8 cellular contexts compared by ENCODE assay signal in the genomic region with DNA sequence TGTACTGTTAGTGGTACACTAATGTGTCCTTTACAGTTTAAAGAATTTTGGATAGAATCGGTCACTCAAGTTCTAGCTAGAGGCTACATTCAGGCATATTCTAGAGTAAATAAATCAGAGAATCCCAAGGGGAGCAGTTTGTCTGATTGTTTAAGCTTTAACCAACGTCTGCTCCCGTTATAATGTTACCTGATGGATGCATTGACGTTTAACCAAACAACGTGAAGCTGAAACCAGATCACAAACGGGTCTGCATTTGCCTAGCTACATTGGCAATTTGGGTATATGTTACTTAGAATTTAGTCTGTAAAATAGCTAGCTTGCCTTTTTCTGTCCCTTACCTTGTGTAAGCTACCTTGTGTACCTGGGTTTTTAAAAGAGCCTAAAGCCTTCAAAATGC. TPM values are rescaled to one million over a fixed set of nuclear protein-coding genes. Genes with fewer than 3 reads are reported as not detected.
DNase-seq lines count a peak whose midpoint lies in the region; ATAC-seq, FAIRE-seq and TF ChIP-seq lines count a peak whose summit lies in the region.

No MANE protein-coding gene starts in this region.

- no peaks in the 10 kb centered on the region for H3K27me3 ChIP-seq in BLaER1 treated with 17β-estradiol and CSF1 and Interleukin-3, amounts not matched to agents 10 nM and 100 nM
- H3K27me3 ChIP-seq in HUES64 (ENCODE audit: insufficient read depth, low read length): peaks cover 5% of the 10 kb centered on the region; the same call in 1 of the 2 replicates

- peak overlapping the region; percentile 95 to 98 (median 96) for H3K9ac ChIP-seq in BLaER1 treated with 17β-estradiol and CSF1 and Interleukin-3, amounts not matched to agents 10 nM and 100 nM
- H3K9ac ChIP-seq in HUES64 (ENCODE audit: low read depth, low read length): no peak overlapping the region

- H3K36me3 Mint-ChIP-seq in brain (peaks cover 45% of the 10 kb centered on the region), naive B cell (peaks cover 11 to 17% of the 10 kb centered on the region in 2 donors)

- peak overlapping the region; percentile 87 to 95 (median 89) for H3K4me3 Mint-ChIP-seq in brain
- H3K4me3 Mint-ChIP-seq in naive B cell: peak overlapping the region; percentile 83 to 96 (median 92)

- H4K20me1 ChIP-seq in BLaER1 treated with 17β-estradiol and CSF1 and Interleukin-3, amounts not matched to agents 10 nM and 100 nM: no peaks in the 10 kb centered on the region; a peak in 2 of 22 replicates

- DNase-seq in naive B cell: no peak
- DNase-seq in DMS153 treated with DMSO at 0.1 percent for 48 hours (lab: John Stamatoyannopoulos, UW; ENCODE audit: unreplicated experiment): no peak
- DNase-seq in caudate nucleus (lab: John Stamatoyannopoulos, UW): no peak
- DNase-seq in frontal cortex (ENCODE audit: low spot score in 2 of 2): no peak

- peaks cover 20% of the 10 kb centered on the region for H3K4me1 Mint-ChIP-seq in brain
- peaks cover 35 to 42% (median 38%) of the 10 kb centered on the region in 3 donors for H3K4me1 Mint-ChIP-seq in naive B cell

- peaks cover 0 to 33% (median 22%) of the 10 kb centered on the region in 11 experiments; a peak in 20 of 22 replicates for H3K36me3 ChIP-seq in BLaER1 treated with 17β-estradiol and CSF1 and Interleukin-3, amounts not matched to agents 10 nM and 100 nM
- no peaks in the 10 kb centered on the region for H3K36me3 ChIP-seq in HUES64 (ENCODE audit: insufficient read depth, low read length)

- H3K9me3 Mint-ChIP-seq in brain: peaks cover 28 to 62% (median 41%) of the 10 kb centered on the region in 5 experiments
- H3K9me3 Mint-ChIP-seq in naive B cell: peaks cover 2 to 18% (median 10%) of the 10 kb centered on the region in 7 donors

- H3K4me1 ChIP-seq in BLaER1 treated with 17β-estradiol and CSF1 and Interleukin-3, amounts not matched to agents 10 nM and 100 nM: peaks cover 26 to 45% (median 35%) of the 10 kb centered on the region in 10 experiments
- no peaks in the 10 kb centered on the region for H3K4me1 ChIP-seq in HUES64 (ENCODE audit: insufficient read depth, low read length)

- peak overlapping the region; percentile 92 to 100 (median 96) for H3K4me3 ChIP-seq in BLaER1 treated with 17β-estradiol and CSF1 and Interleukin-3, amounts not matched to agents 10 nM and 100 nM
- peak overlapping the region; percentile 99 for H3K4me3 ChIP-seq in HUES64 (ENCODE audit: low read length)

- FAIRE-seq in frontal cortex (lab: Jason Lieb, UNC): no peak

- peak overlapping the region; percentile 78 to 93 (median 89) for H3K4me2 ChIP-seq in BLaER1 treated with 17β-estradiol and CSF1 and Interleukin-3, amounts not matched to agents 10 nM and 100 nM

- no peaks in the 10 kb centered on the region for H3K27me3 Mint-ChIP-seq in brain
- no peaks in the 10 kb centered on the region for H3K27me3 Mint-ChIP-seq in naive B cell

- ATAC-seq in naive B cell (ENCODE audit: low read depth in 2 of 2) (no peak), HG02852 (IDR thresholded peaks at IDR 0.05; ENCODE audit: unreplicated experiment) (no peak)

- peak overlapping the region; percentile 78 to 97 (median 95); a peak in 21 of 22 replicates for H3K27ac ChIP-seq in BLaER1 treated with 17β-estradiol and CSF1 and Interleukin-3, amounts not matched to agents 10 nM and 100 nM
- H3K27ac ChIP-seq in HUES64 (ENCODE audit: low read depth, low read length) (no peak overlapping the region), caudate nucleus (ENCODE audit: low read depth, low read length) (no peak overlapping the region)

- peaks cover 39 to 67% (median 63%) of the 10 kb centered on the region in 11 experiments for H3K9me3 ChIP-seq in BLaER1 treated with 17β-estradiol and CSF1 and Interleukin-3, amounts not matched to agents 10 nM and 100 nM (replicated peaks in 1 of 11)
- H3K9me3 ChIP-seq in HUES64 (ENCODE audit: insufficient read depth, low read depth, low read length): peaks cover 26% of the 10 kb centered on the region

- H3K27ac Mint-ChIP-seq in brain: peak overlapping the region in 3 of 5 experiments; percentile 64 to 92 (median 87)
- H3K27ac Mint-ChIP-seq in naive B cell: peak overlapping the region in 5 of 6 donors; percentile 90 to 96 (median 96)

- TF ChIP-seq CTCF in brain (conservative IDR thresholded peaks at IDR 0.05): no peak

- 79% methylated on average over 6 of the region's 6 CpGs for WGBS in HUES64

RNA-seq across cellular contexts. Expression of a gene that starts 1.6 kb away (rescaled TPM):
- 11.4 TPM for polyA plus RNA-seq in HUES64 (2013, experiment 1 of 2)
- 11.2 TPM for polyA plus RNA-seq in HUES64 (2013, experiment 2 of 2)
- polyA plus RNA-seq in brain (ENCODE audit: insufficient read depth, low read depth, low replicate concordance) (4.4 TPM), naive B cell (ENCODE audit: low read depth in 6 of 6) (10 to 100 TPM in 2 of 6 donors, 1 to 10 TPM in 4; 8.0 to 10.8 (median 9.2) TPM)
- 6.5 TPM for total RNA-seq in frontal cortex

Comparison
In these comparisons a context has a peak if more than half of its experiments do, and no peak if none do; other contexts are left out.
1. H3K27ac ChIP-seq: peak in BLaER1 treated with 17β-estradiol and CSF1 and Interleukin-3, amounts not matched to agents 10 nM and 100 nM (11 of 11); none in HUES64 (single experiment) and caudate nucleus (single experiment).